8 cellular contexts compared by ENCODE assay signal in genomic region chr3:9809239-9809614, GRCh38. TPM values are rescaled to one million over a fixed set of nuclear protein-coding genes. Genes with fewer than 3 reads are reported as not detected.
DNase-seq lines count a peak whose midpoint lies in the region; ATAC-seq, FAIRE-seq and TF ChIP-seq lines count a peak whose summit lies in the region.

No MANE protein-coding gene starts in this region.

- H3K4me1 ChIP-seq in esophagus muscularis mucosa, result peaks cover 18 to 27% (median 24%) of the 10 kb centered on the region in 4 donors

- H3K9me3 ChIP-seq in T-helper 17 cell (ENCODE audit: control insufficient read depth, low read length, poor library complexity, severe bottlenecking) (no peaks in the 10 kb centered on the region), esophagus muscularis mucosa (no peaks in the 10 kb centered on the region)

- FAIRE-seq in D721Med (lab: Jason Lieb, UNC), result no peak

- ATAC-seq in T-helper 17 cell, result peak; percentile 15

- WGBS in esophagus muscularis mucosa, result 88% methylated on average over 4 of the region's 4 CpGs

- no peaks in the 10 kb centered on the region for H3K27me3 Mint-ChIP-seq in activated CD4-positive, alpha-beta T cell treated with anti-CD3 and anti-CD28 coated beads, Interleukin-2, amount 10 ng/mL, durations not matched to agents 7 days and 5 days
- H3K27me3 Mint-ChIP-seq in T-helper 17 cell, result no peaks in the 10 kb centered on the region

- CTCF ChIA-PET in activated CD4-positive, alpha-beta T cell treated with anti-CD3 and anti-CD28 coated beads, Interleukin-2, amount 10 ng/mL, durations not matched to agents 7 days and 5 days (lab: Charles Lee), result interaction anchor here (1.0 kb wide), 2 partner anchors 76 to 93 kb away, joined by 3 read pairs; no protein-coding TSS in a partner anchor

- peaks cover 47% of the 10 kb centered on the region for H3K4me1 Mint-ChIP-seq in activated CD4-positive, alpha-beta T cell treated with anti-CD3 and anti-CD28 coated beads, Interleukin-2, amount 10 ng/mL, durations not matched to agents 7 days and 5 days
- H3K4me1 Mint-ChIP-seq in T-helper 17 cell, result peaks cover 37% of the 10 kb centered on the region

- H3K36me3 Mint-ChIP-seq in activated CD4-positive, alpha-beta T cell treated with anti-CD3 and anti-CD28 coated beads, Interleukin-2, amount 10 ng/mL, durations not matched to agents 7 days and 5 days (ENCODE audit: low read depth), result peaks cover 48% of the 10 kb centered on the region
- H3K36me3 Mint-ChIP-seq in T-helper 17 cell (ENCODE audit: low read depth), result peaks cover 7% of the 10 kb centered on the region

- no peak for TF ChIP-seq EP300 in esophagus muscularis mucosa (IDR thresholded peaks at IDR 0.05)

- peak overlapping the region; percentile 92 to 99 (median 96) for H3K27ac ChIP-seq in esophagus muscularis mucosa (replicated peaks in 1 of 4)

- TF ChIP-seq CTCF in esophagus muscularis mucosa (IDR thresholded peaks at IDR 0.05) (no peak), D721Med (IDR thresholded peaks at IDR 0.05; ENCODE audit: insufficient read depth, missing control alignments) (no peak)

- no peak for DNase-seq in activated CD4-positive, alpha-beta T cell treated with anti-CD3 and anti-CD28 coated beads, Interleukin-2, amount 10 ng/mL, durations not matched to agents 7 days and 5 days
- no peak for DNase-seq in activated CD4-positive, alpha-beta T cell treated with anti-CD3 and anti-CD28 coated beads for 4 hours
- DNase-seq in T-helper 17 cell (no peak), esophagus muscularis mucosa (ENCODE audit: extremely low spot score) (no peak), retina (peak; percentile 13), D721Med (ENCODE audit: insufficient read length, low spot score) (no peak), NCI-H2107 (lab: John Stamatoyannopoulos, UW) (no peak)
- DNase-seq in effector CD4-positive, alpha-beta T cell, result no peak

- no peaks in the 10 kb centered on the region for H3K27me3 ChIP-seq in esophagus muscularis mucosa

- H3K27ac Mint-ChIP-seq in activated CD4-positive, alpha-beta T cell treated with anti-CD3 and anti-CD28 coated beads, Interleukin-2, amount 10 ng/mL, durations not matched to agents 7 days and 5 days, result peak overlapping the region; percentile 93
- H3K27ac Mint-ChIP-seq in T-helper 17 cell, result peak overlapping the region; percentile 94

- no peak for TF ChIP-seq POLR2A in esophagus muscularis mucosa (IDR thresholded peaks at IDR 0.05; ENCODE audit: low read depth)

- POLR2A ChIA-PET in activated CD4-positive, alpha-beta T cell treated with anti-CD3 and anti-CD28 coated beads, Interleukin-2, amount 10 ng/mL, durations not matched to agents 7 days and 5 days (lab: Charles Lee), result interaction anchor here (1.0 kb wide), 1 partner anchor 60 kb away, joined by 3 read pairs; the partner anchor contains the start of gene OGG1

- peaks cover 25 to 50% (median 38%) of the 10 kb centered on the region in 4 donors for H3K36me3 ChIP-seq in esophagus muscularis mucosa

- intact Hi-C loops in esophagus muscularis mucosa (cut with DNase I), result no loop called here

- no peaks in the 10 kb centered on the region for H3K9me3 Mint-ChIP-seq in activated CD4-positive, alpha-beta T cell treated with anti-CD3 and anti-CD28 coated beads, Interleukin-2, amount 10 ng/mL, durations not matched to agents 7 days and 5 days

- H3K4me3 ChIP-seq in esophagus muscularis mucosa, result peak overlapping the region; percentile 69 to 89 (median 80)

- peak overlapping the region; percentile 83 for H3K4me3 Mint-ChIP-seq in activated CD4-positive, alpha-beta T cell treated with anti-CD3 and anti-CD28 coated beads, Interleukin-2, amount 10 ng/mL, durations not matched to agents 7 days and 5 days
- peak overlapping the region; percentile 93 for H3K4me3 Mint-ChIP-seq in T-helper 17 cell

RNA-seq across cellular contexts. Expression of gene TTLL3, which starts 0.8 kb away (rescaled TPM):
- 10 to 100 TPM; 51.1 to 55.3 TPM for total RNA-seq in activated CD4-positive, alpha-beta T cell treated with anti-CD3 and anti-CD28 coated beads, Interleukin-2, amount 10 ng/mL, durations not matched to agents 7 days and 5 days
- total RNA-seq in T-helper 17 cell (10 to 100 TPM; 87.2 to 88.7 TPM), esophagus muscularis mucosa (10 to 100 TPM; 15.5 to 56.5 (median 25.6) TPM)

RNA-seq across cellular contexts. Expression of gene ARPC4, which starts 16.3 kb away (rescaled TPM):
- total RNA-seq in activated CD4-positive, alpha-beta T cell treated with anti-CD3 and anti-CD28 coated beads, Interleukin-2, amount 10 ng/mL, durations not matched to agents 7 days and 5 days, result 100 to 1,000 TPM; 258 to 299 TPM
- total RNA-seq in T-helper 17 cell (100 to 1,000 TPM; 155 to 192 TPM), esophagus muscularis mucosa (100 to 1,000 TPM; 129 to 191 (median 164) TPM)

RNA-seq across cellular contexts. Expression of gene TADA3, which starts 17.0 kb away (rescaled TPM):
- total RNA-seq in activated CD4-positive, alpha-beta T cell treated with anti-CD3 and anti-CD28 coated beads, Interleukin-2, amount 10 ng/mL, durations not matched to agents 7 days and 5 days, result 10 to 100 TPM; 77.6 to 82.3 TPM
- total RNA-seq in T-helper 17 cell (10 to 100 TPM; 32.2 to 35.2 TPM), esophagus muscularis mucosa (10 to 100 TPM; 64.4 to 80.9 (median 74.6) TPM)

RNA-seq across cellular contexts. Expression of gene RPUSD3, which starts 34.6 kb away (rescaled TPM):
- 10 to 100 TPM; 49.8 to 49.9 TPM for total RNA-seq in activated CD4-positive, alpha-beta T cell treated with anti-CD3 and anti-CD28 coated beads, Interleukin-2, amount 10 ng/mL, durations not matched to agents 7 days and 5 days
- total RNA-seq in T-helper 17 cell (10 to 100 TPM; 19.0 to 20.8 TPM), esophagus muscularis mucosa (10 to 100 TPM; 33.0 to 48.1 (median 45.0) TPM)

RNA-seq across cellular contexts. Expression of gene CAMK1, which starts 39.5 kb away (rescaled TPM):
- total RNA-seq in activated CD4-positive, alpha-beta T cell treated with anti-CD3 and anti-CD28 coated beads, Interleukin-2, amount 10 ng/mL, durations not matched to agents 7 days and 5 days, result 10 to 100 TPM; 18.8 to 19.0 TPM
- total RNA-seq in T-helper 17 cell (1 to 10 TPM; 1.9 to 2.2 TPM), esophagus muscularis mucosa (10 to 100 TPM; 53.6 to 78.9 (median 70.2) TPM)
